15 cellular contexts compared by ENCODE assay signal in genomic region chr7:597348-598178, GRCh38.
DNase-seq lines count a peak whose midpoint lies in the region; ATAC-seq and TF ChIP-seq lines count a peak whose summit lies in the region.
"Had no signal": no experiment of that assay in that cellular context is flagged by ENCODE, and none has a peak within 500 bp of the region (broad histone marks: within the 10 kb centered on the region; RNA-seq: fewer than 3 reads in every experiment).

No MANE protein-coding gene starts in this region.

- no peak for ATAC-seq in stimulated activated naive CD8-positive, alpha-beta T cell treated with anti-CD3 and anti-CD28 coated beads, Interleukin-15, amount 100 ng/mL, for 72 hours
- ATAC-seq in stimulated activated naive CD8-positive, alpha-beta T cell treated with anti-CD3 and anti-CD28 coated beads, Interleukin-15, Interleukin-2, amounts not matched to agents 100 U/mL and 50 U/mL, for 24 hours, result no peak
- no peak for ATAC-seq in HG03108 (IDR thresholded peaks at IDR 0.05; ENCODE audit: unreplicated experiment)
- ATAC-seq: Panc1 had no signal

- no peak for DNase-seq in stimulated activated naive CD8-positive, alpha-beta T cell treated with anti-CD3 and anti-CD28 coated beads, Interleukin-15, amount 100 ng/mL, for 72 hours
- no peak for DNase-seq in stimulated activated naive CD8-positive, alpha-beta T cell treated with anti-CD3 and anti-CD28 coated beads, Interleukin-15, Interleukin-2, amounts not matched to agents 100 U/mL and 50 U/mL, for 24 hours
- peak; percentile 58 for DNase-seq in NOMO-1 treated with DMSO at 0.1 percent for 48 hours (lab: John Stamatoyannopoulos, UW; ENCODE audit: unreplicated experiment)
- peak; percentile 10 for DNase-seq in glutamatergic neuron
- DNase-seq in NCI-H524 (lab: John Stamatoyannopoulos, UW), result no peak
- no peak for DNase-seq in activated CD4-positive, alpha-beta T cell treated with anti-CD3 and anti-CD28 coated beads, Interleukin-2, amount 50 U/mL, for 4 hours
- DNase-seq: activated CD4-positive, alpha-beta T cell treated with anti-CD3 and anti-CD28 coated beads, Interleukin-2, amount 50 U/mL, for 1 hour; activated naive CD4-positive, alpha-beta T cell treated with anti-CD3 and anti-CD28 coated beads, Interleukin-2, amount 10 ng/mL, durations not matched to agents 7 days and 5 days; activated T-cell treated with anti-CD3 and anti-CD28 coated beads for 4 hours; GOT3; NCI-H2227 treated with DMSO at 0.1 percent for 48 hours; NCI-H82; transverse colon had no signal

- H3K27me3 Mint-ChIP-seq in stimulated activated naive CD8-positive, alpha-beta T cell treated with anti-CD3 and anti-CD28 coated beads, Interleukin-15, amount 100 ng/mL, for 72 hours, result no peaks in the 10 kb centered on the region
- H3K27me3 Mint-ChIP-seq in glutamatergic neuron (ENCODE audit: unreplicated experiment), result peaks cover 5% of the 10 kb centered on the region
- H3K27me3 Mint-ChIP-seq: activated naive CD4-positive, alpha-beta T cell treated with anti-CD3 and anti-CD28 coated beads, Interleukin-2, amount 10 ng/mL, durations not matched to agents 7 days and 5 days had no signal

- no peak for TF ChIP-seq CTCF in glutamatergic neuron (IDR thresholded peaks at IDR 0.05; ENCODE audit: partially characterized antibody, unreplicated experiment)

- peak overlapping the region in 1 of 2 donors; percentile 82 for H3K27ac Mint-ChIP-seq in stimulated activated naive CD8-positive, alpha-beta T cell treated with anti-CD3 and anti-CD28 coated beads, Interleukin-15, amount 100 ng/mL, for 72 hours
- H3K27ac Mint-ChIP-seq in glutamatergic neuron (ENCODE audit: unreplicated experiment), result no peak overlapping the region
- H3K27ac Mint-ChIP-seq: activated naive CD4-positive, alpha-beta T cell treated with anti-CD3 and anti-CD28 coated beads, Interleukin-2, amount 10 ng/mL, durations not matched to agents 7 days and 5 days had no signal

- H3K9me3 Mint-ChIP-seq in stimulated activated naive CD8-positive, alpha-beta T cell treated with anti-CD3 and anti-CD28 coated beads, Interleukin-15, amount 100 ng/mL, for 72 hours, result peaks cover 0 to 7% of the 10 kb centered on the region in 2 donors
- peaks cover 3% of the 10 kb centered on the region for H3K9me3 Mint-ChIP-seq in glutamatergic neuron (ENCODE audit: unreplicated experiment)

- peaks cover 99% of the 10 kb centered on the region for H3K4me1 Mint-ChIP-seq in stimulated activated naive CD8-positive, alpha-beta T cell treated with anti-CD3 and anti-CD28 coated beads, Interleukin-15, amount 100 ng/mL, for 72 hours
- H3K4me1 Mint-ChIP-seq in glutamatergic neuron (ENCODE audit: low read depth, unreplicated experiment), result no peaks in the 10 kb centered on the region

- peak overlapping the region; percentile 22 to 39 for H3K4me3 Mint-ChIP-seq in stimulated activated naive CD8-positive, alpha-beta T cell treated with anti-CD3 and anti-CD28 coated beads, Interleukin-15, amount 100 ng/mL, for 72 hours
- H3K4me3 Mint-ChIP-seq in glutamatergic neuron (ENCODE audit: unreplicated experiment), result no peak overlapping the region
- H3K4me3 Mint-ChIP-seq: activated naive CD4-positive, alpha-beta T cell treated with anti-CD3 and anti-CD28 coated beads, Interleukin-2, amount 10 ng/mL, durations not matched to agents 7 days and 5 days had no signal

- H3K36me3 Mint-ChIP-seq in glutamatergic neuron (ENCODE audit: unreplicated experiment), result no peaks in the 10 kb centered on the region

Comparison
In these comparisons a context has a peak if more than half of its experiments do, and no peak if none do; other contexts are left out.
1. DNase-seq: peak in NOMO-1 treated with DMSO at 0.1 percent for 48 hours (single experiment) and glutamatergic neuron (single experiment); none in stimulated activated naive CD8-positive, alpha-beta T cell treated with anti-CD3 and anti-CD28 coated beads, Interleukin-15, amount 100 ng/mL, for 72 hours (0 of 2), stimulated activated naive CD8-positive, alpha-beta T cell treated with anti-CD3 and anti-CD28 coated beads, Interleukin-15, Interleukin-2, amounts not matched to agents 100 U/mL and 50 U/mL, for 24 hours (single experiment), NCI-H524 (0 of 2) and activated CD4-positive, alpha-beta T cell treated with anti-CD3 and anti-CD28 coated beads, Interleukin-2, amount 50 U/mL, for 4 hours (0 of 2).